17 cellular contexts compared by ENCODE assay signal in genomic region chr6:52511163-52511562, GRCh38.
DNase-seq lines count a peak whose midpoint lies in the region; ATAC-seq and TF ChIP-seq lines count a peak whose summit lies in the region.
"Had no signal": no experiment of that assay in that cellular context is flagged by ENCODE, and none has a peak within 500 bp of the region (broad histone marks: within the 10 kb centered on the region; RNA-seq: fewer than 3 reads in every experiment).

No MANE protein-coding gene starts in this region.

- H3K36me3 ChIP-seq in ACC112 (ENCODE audit: insufficient read depth, low read length) (peaks cover 69% of the 10 kb centered on the region), hepatocyte (replicated peaks; ENCODE audit: insufficient read depth, low read depth) (peaks cover 4% of the 10 kb centered on the region), skeletal muscle tissue (ENCODE audit: control insufficient read depth in 3 of 3, insufficient read depth in 3 of 3, low read length in 3 of 3) (peaks cover 8 to 22% (median 9%) of the 10 kb centered on the region in 3 donors)

- ATAC-seq in GM19324 (IDR thresholded peaks at IDR 0.05; ENCODE audit: low FRiP score, unreplicated experiment), result no peak
- ATAC-seq: GM12878 had no signal

- H2AFZ ChIP-seq in ACC112 (ENCODE audit: low read length, unreplicated experiment) (no peak overlapping the region), hepatocyte (no peak overlapping the region)

- H3K27me3 ChIP-seq in ACC112 (ENCODE audit: insufficient read depth, low read length) (no peaks in the 10 kb centered on the region), hepatocyte (no peaks in the 10 kb centered on the region), skeletal muscle tissue (ENCODE audit: control insufficient read depth in 3 of 3, insufficient read depth in 3 of 3, low read length in 3 of 3) (no peaks in the 10 kb centered on the region)
- H3K27me3 ChIP-seq: body of pancreas, SJCRH30, spleen had no signal

- no peaks in the 10 kb centered on the region for H4K20me1 ChIP-seq in hepatocyte (ENCODE audit: insufficient read depth, poor library complexity, severe bottlenecking)

- H3K4me3 ChIP-seq in ACC112 (ENCODE audit: low read depth, low read length) (peak overlapping the region; percentile 18; the same call in 1 of the 2 replicates), hepatocyte (no peak overlapping the region), skeletal muscle tissue (ENCODE audit: low read length in 3 of 3) (no peak overlapping the region)
- H3K4me3 ChIP-seq: body of pancreas, GM12878, SJCRH30, spleen had no signal

- H3K27ac ChIP-seq in ACC112 (ENCODE audit: low read depth, low read length), result peak overlapping the region; percentile 98
- peak overlapping the region; percentile 92 for H3K27ac ChIP-seq in RWPE1
- peak overlapping the region; percentile 88 for H3K27ac ChIP-seq in hepatocyte
- peak overlapping the region; percentile 76 for H3K27ac ChIP-seq in skeletal muscle tissue (ENCODE audit: low read depth, low read length)

- WGBS in hepatocyte (ENCODE audit: low lambda C conversion rate, missing lambda C conversion rate), result 95% methylated on average over 10 of the region's 10 CpGs

- no peak for TF ChIP-seq CTCF in RWPE1 (conservative IDR thresholded peaks at IDR 0.05; ENCODE audit: low read depth)
- TF ChIP-seq CTCF in hepatocyte (IDR thresholded peaks at IDR 0.05; ENCODE audit: poor library complexity), result no peak

- no peaks in the 10 kb centered on the region for H3K9me2 ChIP-seq in hepatocyte (replicated peaks; ENCODE audit: insufficient read depth)

- in situ Hi-C loops in G401 (cut with HindIII; ENCODE audit: low sequenced_read_pairs), result no loop called here

- no peak overlapping the region for H3K9ac ChIP-seq in skeletal muscle tissue (ENCODE audit: low read depth in 1 of 3, low read length in 3 of 3)

- peaks cover 39% of the 10 kb centered on the region for H3K79me2 ChIP-seq in ACC112 (ENCODE audit: control insufficient read depth, insufficient read depth, low read length, unreplicated experiment)
- H3K79me2 ChIP-seq in hepatocyte, result no peaks in the 10 kb centered on the region

- no peak overlapping the region for H3K4me2 ChIP-seq in hepatocyte

- no peaks in the 10 kb centered on the region for H3K9me3 ChIP-seq in hepatocyte (ENCODE audit: low read depth)
- H3K9me3 ChIP-seq in skeletal muscle tissue (ENCODE audit: control insufficient read depth in 3 of 3, low read length in 3 of 3), result no peaks in the 10 kb centered on the region
- H3K9me3 ChIP-seq: body of pancreas, SJCRH30, spleen had no signal

- no peak for DNase-seq in RWPE1 (ENCODE audit: low spot score)
- DNase-seq in hepatocyte (ENCODE audit: low spot score), result no peak
- no peak for DNase-seq in G401 (ENCODE audit: low spot score)
- no peak for DNase-seq in NCI-H2196 treated with DMSO at 0.1 percent for 48 hours (lab: John Stamatoyannopoulos, UW; ENCODE audit: unreplicated experiment)
- DNase-seq in DMS 273 treated with DMSO at 0.1 percent for 48 hours (lab: John Stamatoyannopoulos, UW), result no peak
- DNase-seq: activated CD4-positive, alpha-beta T cell treated with anti-CD3 and anti-CD28 coated beads for 4 hours; activated naive CD4-positive, alpha-beta T cell treated with Interleukin-2 at 50 U/mL for 16 hours; body of pancreas; NCI-H1436 treated with DMSO at 0.1 percent for 48 hours; NCI-H345; SJCRH30; spleen; T1000 had no signal

- CTCF ChIA-PET in RWPE1 (lab: Yijun Ruan, JAX), result no interaction called here

- peaks cover 93% of the 10 kb centered on the region for H3K4me1 ChIP-seq in ACC112 (ENCODE audit: control insufficient read depth, insufficient read depth, low read length, unreplicated experiment)
- peaks cover 31% of the 10 kb centered on the region for H3K4me1 ChIP-seq in hepatocyte (ENCODE audit: insufficient read depth)
- H3K4me1 ChIP-seq in skeletal muscle tissue (ENCODE audit: control insufficient read depth in 3 of 3, insufficient read depth in 3 of 3, low read length in 3 of 3), result peaks cover 23 to 42% (median 41%) of the 10 kb centered on the region in 3 donors
- H3K4me1 ChIP-seq: body of pancreas had no signal

- POLR2A ChIA-PET in RWPE1 (lab: Yijun Ruan, JAX; ENCODE audit: low non-redundant PET), result no interaction called here
